In the genomic region with DNA sequence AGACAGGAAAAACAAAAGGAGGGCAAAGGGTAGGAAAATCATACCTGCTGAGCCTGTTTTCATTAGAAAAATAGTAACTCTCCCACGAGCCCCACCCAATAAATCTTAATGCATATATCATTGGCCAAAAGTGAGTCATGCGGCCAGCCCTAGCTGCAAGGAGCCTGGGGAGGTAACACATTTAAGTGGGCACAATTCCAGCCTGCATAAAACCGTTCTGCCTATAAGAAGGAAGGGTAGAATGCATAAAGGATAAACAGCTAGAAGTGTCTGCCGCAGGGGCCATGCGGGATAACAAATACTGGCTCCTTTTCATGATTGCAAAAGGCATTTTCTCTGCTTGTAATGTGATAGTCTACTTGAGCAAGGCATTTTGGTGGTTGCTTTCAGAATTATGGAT, we compare ENCODE assay signal across 15 cellular contexts. TPM values are rescaled to one million over a fixed set of nuclear protein-coding genes. Genes with fewer than 3 reads are reported as not detected.
DNase-seq lines count a peak whose midpoint lies in the region; ATAC-seq and TF ChIP-seq lines count a peak whose summit lies in the region.
"Had no signal": no experiment of that assay in that cellular context is flagged by ENCODE, and none has a peak within 500 bp of the region (broad histone marks: within the 10 kb centered on the region; RNA-seq: fewer than 3 reads in every experiment).

No MANE protein-coding gene starts in this region.

- no peak for TF ChIP-seq CTCF in C4-2B (conservative IDR thresholded peaks at IDR 0.05)
- no peak for TF ChIP-seq CTCF in fibroblast of villous mesenchyme (IDR thresholded peaks at IDR 0.05; ENCODE audit: insufficient read depth, low read depth, low read length)

- no peaks in the 10 kb centered on the region for H3K36me3 Mint-ChIP-seq in activated naive CD8-positive, alpha-beta T cell treated with anti-CD3 and anti-CD28 coated beads, Interleukin-2, amount 50 U/mL, for 24 hours (ENCODE audit: low read depth)

- H3K27ac Mint-ChIP-seq in activated naive CD8-positive, alpha-beta T cell treated with anti-CD3 and anti-CD28 coated beads, Interleukin-2, amount 50 U/mL, for 24 hours = no peak overlapping the region
- H3K27ac Mint-ChIP-seq: activated CD8-positive, alpha-beta T cell treated with anti-CD3 and anti-CD28 coated beads for 36 hours; activated naive CD4-positive, alpha-beta T cell treated with anti-CD3 and anti-CD28 coated beads, Interleukin-2, amount 10 ng/mL, durations not matched to agents 7 days and 5 days; dendritic cell treated with granulocyte-macrophage colony-stimulating factor and Interleukin-4, amounts not matched to agents 40 ng/mL and 50 ng/mL, for 4 days had no signal

- ATAC-seq in GM18498 (IDR thresholded peaks at IDR 0.05; ENCODE audit: unreplicated experiment) = no peak
- no peak for ATAC-seq in activated naive CD8-positive, alpha-beta T cell treated with anti-CD3 and anti-CD28 coated beads, Interleukin-2, amount 50 U/mL, for 24 hours
- ATAC-seq: activated CD8-positive, alpha-beta T cell treated with anti-CD3 and anti-CD28 coated beads for 36 hours had no signal

- H3K27ac ChIP-seq in C4-2B = peak overlapping the region; percentile 79
- H3K27ac ChIP-seq: left ventricle myocardium inferior had no signal

- DNase-seq in NCI-H1092 treated with DMSO at 0.1 percent for 48 hours (lab: John Stamatoyannopoulos, UW) (peak; percentile 20), RPMI8226 (peak; percentile 3), fibroblast of villous mesenchyme (ENCODE audit: low read depth) (peak; percentile 1), NOMO-1 treated with dmso at 0.1 percent for 144 hours (lab: John Stamatoyannopoulos, UW; ENCODE audit: unreplicated experiment) (no peak), NOMO-1 (lab: John Stamatoyannopoulos, UW; ENCODE audit: unreplicated experiment in 2 of 2) (no peak)
- no peak for DNase-seq in activated naive CD8-positive, alpha-beta T cell treated with anti-CD3 and anti-CD28 coated beads, Interleukin-2, amount 50 U/mL, for 24 hours
- DNase-seq: activated CD8-positive, alpha-beta T cell treated with anti-CD3 and anti-CD28 coated beads for 36 hours; activated naive CD4-positive, alpha-beta T cell treated with anti-CD3 and anti-CD28 coated beads, Interleukin-2, amount 10 ng/mL, durations not matched to agents 7 days and 5 days; left ventricle myocardium inferior; NCI-H1048 had no signal

- no peaks in the 10 kb centered on the region for H3K4me1 Mint-ChIP-seq in activated naive CD8-positive, alpha-beta T cell treated with anti-CD3 and anti-CD28 coated beads, Interleukin-2, amount 50 U/mL, for 24 hours
- H3K4me1 Mint-ChIP-seq: neural crest cell had no signal

- no peaks in the 10 kb centered on the region for H3K27me3 Mint-ChIP-seq in activated naive CD8-positive, alpha-beta T cell treated with anti-CD3 and anti-CD28 coated beads, Interleukin-2, amount 50 U/mL, for 24 hours
- H3K27me3 Mint-ChIP-seq: activated CD8-positive, alpha-beta T cell treated with anti-CD3 and anti-CD28 coated beads for 36 hours; activated naive CD4-positive, alpha-beta T cell treated with anti-CD3 and anti-CD28 coated beads, Interleukin-2, amount 10 ng/mL, durations not matched to agents 7 days and 5 days; dendritic cell treated with granulocyte-macrophage colony-stimulating factor and Interleukin-4, amounts not matched to agents 40 ng/mL and 50 ng/mL, for 4 days had no signal

- H3K4me3 ChIP-seq in fibroblast of villous mesenchyme (ENCODE audit: low read depth, low read length) = no peak overlapping the region
- H3K4me3 ChIP-seq: left ventricle myocardium inferior, smooth muscle cell had no signal

- H3K9me3 Mint-ChIP-seq in activated naive CD8-positive, alpha-beta T cell treated with anti-CD3 and anti-CD28 coated beads, Interleukin-2, amount 50 U/mL, for 24 hours = no peaks in the 10 kb centered on the region
- H3K9me3 Mint-ChIP-seq: activated CD8-positive, alpha-beta T cell treated with anti-CD3 and anti-CD28 coated beads for 36 hours; activated naive CD4-positive, alpha-beta T cell treated with anti-CD3 and anti-CD28 coated beads, Interleukin-2, amount 10 ng/mL, durations not matched to agents 7 days and 5 days; dendritic cell treated with granulocyte-macrophage colony-stimulating factor and Interleukin-4, amounts not matched to agents 40 ng/mL and 50 ng/mL, for 4 days; neural crest cell had no signal

- no peak overlapping the region for H3K4me3 Mint-ChIP-seq in activated naive CD8-positive, alpha-beta T cell treated with anti-CD3 and anti-CD28 coated beads, Interleukin-2, amount 50 U/mL, for 24 hours
- H3K4me3 Mint-ChIP-seq: activated CD8-positive, alpha-beta T cell treated with anti-CD3 and anti-CD28 coated beads for 36 hours; activated naive CD4-positive, alpha-beta T cell treated with anti-CD3 and anti-CD28 coated beads, Interleukin-2, amount 10 ng/mL, durations not matched to agents 7 days and 5 days; dendritic cell treated with granulocyte-macrophage colony-stimulating factor and Interleukin-4, amounts not matched to agents 40 ng/mL and 50 ng/mL, for 4 days; neural crest cell had no signal

RNA-seq across cellular contexts. Expression of a gene that starts 37.1 kb away (rescaled TPM):
- total RNA-seq in fibroblast of villous mesenchyme = under 0.01 and 0.32 TPM in 2 replicates

Comparison
In these comparisons a context has a peak if more than half of its experiments do, and no peak if none do; other contexts are left out.
1. DNase-seq: peak in NCI-H1092 treated with DMSO at 0.1 percent for 48 hours (single experiment), RPMI8226 (single experiment) and fibroblast of villous mesenchyme (single experiment); none in NOMO-1 treated with dmso at 0.1 percent for 144 hours (single experiment), activated naive CD8-positive, alpha-beta T cell treated with anti-CD3 and anti-CD28 coated beads, Interleukin-2, amount 50 U/mL, for 24 hours (single experiment) and NOMO-1 (0 of 2).